Comparison of ENCODE assay signal across 12 cellular contexts in the genomic region with DNA sequence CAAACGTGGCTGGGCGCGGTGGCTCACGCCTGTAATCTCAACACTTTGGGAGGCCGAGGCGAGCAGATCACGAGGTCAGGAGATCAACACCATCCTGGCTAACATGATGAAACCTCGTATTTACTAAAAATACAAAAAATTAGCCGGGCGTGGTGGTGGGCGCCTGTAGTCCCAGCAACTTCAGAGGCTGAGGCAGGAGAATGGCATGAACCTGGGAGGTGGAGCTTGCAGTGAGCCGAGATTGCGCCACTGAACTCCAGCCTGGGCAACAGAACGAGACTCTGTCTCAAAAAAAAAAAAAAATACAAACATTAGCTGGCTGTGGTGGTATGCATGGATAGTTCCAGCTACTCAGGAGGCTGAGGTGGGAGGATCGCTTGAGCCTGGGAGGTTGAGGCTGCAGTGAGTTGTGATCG. TPM values are rescaled to one million over a fixed set of nuclear protein-coding genes. Genes with fewer than 3 reads are reported as not detected.
"Had no signal": no experiment of that assay in that cellular context is flagged by ENCODE, and none has a peak within 500 bp of the region (broad histone marks: within the 10 kb centered on the region; RNA-seq: fewer than 3 reads in every experiment).

No MANE protein-coding gene starts in this region.

RNA-seq across cellular contexts. Expression of gene C9orf152, which starts 11.9 kb away (rescaled TPM):
- total RNA-seq: activated CD4-positive, alpha-beta memory T cell treated with anti-CD3 and anti-CD28 coated beads, Interleukin-2, amount 10 ng/mL, durations not matched to agents 7 days and 5 days; activated CD4-positive, alpha-beta T cell treated with anti-CD3 and anti-CD28 coated beads for 36 hours; activated CD4-positive, alpha-beta T cell treated with anti-CD3 and anti-CD28 coated beads, Interleukin-2, amount 10 ng/mL, durations not matched to agents 7 days and 5 days; activated CD8-positive, alpha-beta memory T cell treated with anti-CD3 and anti-CD28 coated beads, Interleukin-2, amount 10 ng/mL, durations not matched to agents 7 days and 5 days; activated CD8-positive, alpha-beta T cell treated with anti-CD3 and anti-CD28 coated beads, Interleukin-2, amount 10 ng/mL, durations not matched to agents 7 days and 5 days; activated naive CD8-positive, alpha-beta T cell treated with anti-CD3 and anti-CD28 coated beads, Interleukin-2, amount 10 ng/mL, durations not matched to agents 7 days and 5 days; activated T-helper 2 cell treated with anti-CD3 and anti-CD28 coated beads, Interferon-gamma antibody, Interleukin-2, Interleukin-4, amounts not matched to agents 10 μg/mL and 5 μg/mL and 100 μg/mL, durations not matched to agents 14 hours and 24 hours and 36 hours; ascending aorta; cardiac muscle cell; T-helper 1 cell treated with Interleukin-12 subunit alpha and Interleukin-12 subunit beta and Interleukin-4 antibody, amounts not matched to agents 30 ng/mL and 1 ng/mL, for 36 hours; T-helper 17 cell; T-helper 2 cell treated with Interferon-gamma antibody and Interleukin-4, amounts not matched to agents 100 ng/mL and 5 ng/mL, for 36 hours had no signal
- polyA plus RNA-seq: cardiac muscle cell had no signal
